In the genomic region with DNA sequence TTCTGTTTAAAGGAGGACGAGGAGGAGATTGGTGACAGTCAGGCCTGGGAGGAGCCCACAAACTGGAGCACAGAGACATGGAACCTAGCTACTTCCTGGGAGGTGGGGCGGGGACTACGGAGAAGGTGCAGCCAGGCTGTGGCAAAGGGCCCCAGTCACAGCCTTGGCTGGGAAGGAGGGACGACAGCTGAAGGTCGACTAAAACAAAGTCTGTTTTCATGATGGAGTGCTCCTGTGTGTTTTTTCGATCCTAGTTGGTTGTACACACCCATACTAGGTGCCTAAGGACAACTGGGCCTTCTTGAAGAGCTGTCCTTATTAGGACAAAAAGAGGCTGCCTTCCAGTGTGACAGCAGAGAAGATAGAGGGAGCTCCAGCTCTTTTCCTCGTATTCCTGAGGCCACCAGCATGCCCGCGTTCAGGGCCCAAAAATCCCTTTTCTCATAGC, we compare ENCODE assay signal across 8 cellular contexts. TPM values are rescaled to one million over a fixed set of nuclear protein-coding genes. Genes with fewer than 3 reads are reported as not detected.
A peak's percentile ranks its signal among the peaks of the same experiment; 100 is the strongest.
DNase-seq lines count a peak whose midpoint lies in the region; ATAC-seq and TF ChIP-seq lines count a peak whose summit lies in the region.

No MANE protein-coding gene starts in this region.

- H3K4me1 ChIP-seq in cardiac muscle cell (ENCODE audit: low read depth) (peaks cover 21% of the 10 kb centered on the region), urinary bladder (ENCODE audit: insufficient read depth) (no peaks in the 10 kb centered on the region)

- H3K36me3 ChIP-seq in cardiac muscle cell (no peaks in the 10 kb centered on the region), urinary bladder (ENCODE audit: insufficient read depth) (no peaks in the 10 kb centered on the region)

- peak; percentile 37 for TF ChIP-seq CTCF in cardiac muscle cell (IDR thresholded peaks at IDR 0.05; ENCODE audit: low read depth, low read length)

- H3K9me3 ChIP-seq in cardiac muscle cell (ENCODE audit: low read depth) = no peaks in the 10 kb centered on the region

- H3K4me3 Mint-ChIP-seq in activated T-helper 17 cell treated with anti-CD3 and anti-CD28 coated beads, Interleukin-2, amount 50 U/mL, for 72 hours = peak overlapping the region; percentile 98

- H3K4me3 ChIP-seq in cardiac muscle cell (no peak overlapping the region), urinary bladder (ENCODE audit: low read depth, low read length) (no peak overlapping the region)

- H3K27me3 ChIP-seq in cardiac muscle cell = no peaks in the 10 kb centered on the region

- H3K27ac Mint-ChIP-seq in activated T-helper 17 cell treated with anti-CD3 and anti-CD28 coated beads, Interleukin-2, amount 50 U/mL, for 72 hours = peak overlapping the region; percentile 70

- DNase-seq in cardiac muscle cell (ENCODE audit: low read depth in 1 of 2, low spot score in 1 of 2) = peak; percentile 42 to 78
- DNase-seq in left ventricle myocardium superior = no peak
- peak; percentile 76 to 77 for DNase-seq in left colon
- DNase-seq in activated CD4-positive, CD25-positive, alpha-beta regulatory T cell (lab: John Stamatoyannopoulos, UW) = no peak
- DNase-seq in HK-2 (ENCODE audit: unreplicated experiment) = no peak

- no peak for ATAC-seq in left ventricle myocardium superior
- ATAC-seq in activated T-helper 17 cell treated with anti-CD3 and anti-CD28 coated beads, Interleukin-2, amount 50 U/mL, for 72 hours (replicated peaks) = no peak
- ATAC-seq in left colon = peak; percentile 43
- ATAC-seq in HG03378 (IDR thresholded peaks at IDR 0.05; ENCODE audit: unreplicated experiment) = no peak

- H3K36me3 Mint-ChIP-seq in activated T-helper 17 cell treated with anti-CD3 and anti-CD28 coated beads, Interleukin-2, amount 50 U/mL, for 72 hours (ENCODE audit: low read depth) = peaks cover 62% of the 10 kb centered on the region

- peak overlapping the region; percentile 99 for H3K27ac ChIP-seq in cardiac muscle cell
- H3K27ac ChIP-seq in urinary bladder (ENCODE audit: low read depth) = peak overlapping the region; percentile 13

- 36% methylated on average over 9 of the region's 9 CpGs for WGBS in urinary bladder

- H3K4me1 Mint-ChIP-seq in activated T-helper 17 cell treated with anti-CD3 and anti-CD28 coated beads, Interleukin-2, amount 50 U/mL, for 72 hours = peaks cover 67% of the 10 kb centered on the region

- intact Hi-C loops in left ventricle myocardium superior (cut with micrococcal nuclease) (no loop called here), left colon (cut with DNase I, micrococcal nuclease) (no loop called here)

- H3K9me3 Mint-ChIP-seq in activated T-helper 17 cell treated with anti-CD3 and anti-CD28 coated beads, Interleukin-2, amount 50 U/mL, for 72 hours = no peaks in the 10 kb centered on the region

- H3K27me3 Mint-ChIP-seq in activated T-helper 17 cell treated with anti-CD3 and anti-CD28 coated beads, Interleukin-2, amount 50 U/mL, for 72 hours = no peaks in the 10 kb centered on the region

RNA-seq across cellular contexts. Expression of gene CCDC107, which starts 2.9 kb away (rescaled TPM):
- total RNA-seq in cardiac muscle cell (26.5 and 29.3 TPM in 2 replicates), left ventricle myocardium superior (45.6 TPM), left colon (10 to 100 TPM; 25.0 to 33.1 TPM), urinary bladder (10.7 TPM)
- polyA plus RNA-seq in cardiac muscle cell (68.5 and 75.1 TPM in 2 replicates), urinary bladder (71.5 TPM)
- 10 to 100 TPM; 17.5 to 19.8 TPM for total RNA-seq in activated T-helper 17 cell treated with anti-CD3 and anti-CD28 coated beads, Interleukin-2, amount 50 U/mL, for 72 hours

RNA-seq across cellular contexts. Expression of gene RMRP, which starts 3.2 kb away (rescaled TPM):
- total RNA-seq in cardiac muscle cell (6,299 and 17,487 TPM in 2 replicates), left ventricle myocardium superior (16,495 TPM), left colon (over 10,000 TPM; 19,198 to 30,979 TPM), urinary bladder (99,097 TPM)
- polyA plus RNA-seq in cardiac muscle cell (not detected in 2 replicates), urinary bladder (not detected)
- total RNA-seq in activated T-helper 17 cell treated with anti-CD3 and anti-CD28 coated beads, Interleukin-2, amount 50 U/mL, for 72 hours = over 10,000 TPM in 1 of 2 donors, 1,000 to 10,000 TPM in 1; 5,785 to 10,768 TPM

RNA-seq across cellular contexts. Expression of gene ARHGEF39, which starts 4.0 kb away (rescaled TPM):
- total RNA-seq in cardiac muscle cell (1.5 and 12.6 TPM in 2 replicates), left ventricle myocardium superior (0.45 TPM), left colon (1 to 10 TPM; 5.2 to 7.6 TPM), urinary bladder (4.7 TPM)
- polyA plus RNA-seq in cardiac muscle cell (5.6 and 36.9 TPM in 2 replicates), urinary bladder (1.1 TPM)
- total RNA-seq in activated T-helper 17 cell treated with anti-CD3 and anti-CD28 coated beads, Interleukin-2, amount 50 U/mL, for 72 hours = 10 to 100 TPM in 1 of 2 donors, 1 to 10 TPM in 1; 9.4 to 16.1 TPM

RNA-seq across cellular contexts. Expression of gene SIT1, which starts 10.3 kb away (rescaled TPM):
- total RNA-seq in cardiac muscle cell (not detected in 2 replicates), left ventricle myocardium superior (0.32 TPM), left colon (1 to 10 TPM in 1 of 2 donors, under 1 TPM in 1; 0.46 to 1.4 TPM), urinary bladder (0.48 TPM)
- polyA plus RNA-seq in cardiac muscle cell (0.21 and 0.46 TPM in 2 replicates), urinary bladder (0.60 TPM)
- total RNA-seq in activated T-helper 17 cell treated with anti-CD3 and anti-CD28 coated beads, Interleukin-2, amount 50 U/mL, for 72 hours = 100 to 1,000 TPM in 1 of 2 donors, 10 to 100 TPM in 1; 97.0 to 135 TPM

RNA-seq across cellular contexts. Expression of gene CA9, which starts 12.7 kb away (rescaled TPM):
- total RNA-seq in cardiac muscle cell (2.4 and 3.1 TPM in 2 replicates), left ventricle myocardium superior (0.64 TPM), left colon (under 1 TPM; 0.56 to 0.89 TPM), urinary bladder (0.37 TPM)
- polyA plus RNA-seq in cardiac muscle cell (2.6 and 4.9 TPM in 2 replicates), urinary bladder (1.8 TPM)
- 10 to 100 TPM in 1 of 2 donors, under 1 TPM in 1; 0.89 to 31.7 TPM for total RNA-seq in activated T-helper 17 cell treated with anti-CD3 and anti-CD28 coated beads, Interleukin-2, amount 50 U/mL, for 72 hours

Comparison
In these comparisons a context has a peak if more than half of its experiments do, and no peak if none do; other contexts are left out.
1. DNase-seq: peak in cardiac muscle cell (2 of 2) and left colon (2 of 2); none in left ventricle myocardium superior (single experiment), activated CD4-positive, CD25-positive, alpha-beta regulatory T cell (0 of 4) and HK-2 (single experiment).